In genomic region chr22:17120281-17120680, GRCh38 we compare ENCODE assay signal across 8 cellular contexts. TPM values are rescaled to one million over a fixed set of nuclear protein-coding genes. Genes with fewer than 3 reads are reported as not detected.
DNase-seq lines count a peak whose midpoint lies in the region; ATAC-seq and TF ChIP-seq lines count a peak whose summit lies in the region.

No MANE protein-coding gene starts in this region.

- H3K27ac ChIP-seq in SJSA1, result no peak overlapping the region

- peaks cover 27% of the 10 kb centered on the region for H3K27me3 Mint-ChIP-seq in activated naive CD8-positive, alpha-beta T cell treated with anti-CD3 and anti-CD28 coated beads, Interleukin-2, amount 50 U/mL, for 24 hours

- peak; percentile 74 for DNase-seq in GM10248 (ENCODE audit: extremely low spot score)
- no peak for DNase-seq in SJSA1 (ENCODE audit: low read depth in 1 of 2, low spot score in 2 of 2)
- DNase-seq in activated naive CD8-positive, alpha-beta T cell treated with anti-CD3 and anti-CD28 coated beads, Interleukin-2, amount 50 U/mL, for 24 hours, result peak; percentile 67
- DNase-seq in stimulated activated CD4-positive, alpha-beta T cell treated with anti-CD3 and anti-CD28 coated beads, Interleukin-1b, Interleukin-23, amount 100 ng/mL, for 24 hours (ENCODE audit: low read depth in 4 of 4, low spot score in 1 of 4), result peak in 3 of 4 experiments; percentile 20 to 41 (median 36)
- DNase-seq in SKM-1 (lab: John Stamatoyannopoulos, UW; ENCODE audit: unreplicated experiment), result no peak
- no peak for DNase-seq in COR-L47 (lab: John Stamatoyannopoulos, UW)

- CTCF ChIA-PET in GM10248 (lab: Yijun Ruan, JAX), result interaction anchor here (0.9 to 1.1 kb wide), 2 partner anchors 52 to 381 kb away, joined by 3 read pairs; no protein-coding TSS in a partner anchor

- H3K9me3 ChIP-seq in SJSA1 (replicated peaks) (0 out of 2 replicates have a peak, but pooled peaks cover 2% of the 10 kb centered on the region), iPS-15b (ENCODE audit: control insufficient read depth, insufficient read depth, low read length) (no peaks in the 10 kb centered on the region)

- no peak for TF ChIP-seq CTCF in GM10248 (IDR thresholded peaks at IDR 0.05; ENCODE audit: control extremely low read depth, extremely low read depth, low read depth, missing control alignments)

- no peak overlapping the region for H3K9ac ChIP-seq in iPS-15b (ENCODE audit: low read depth, low read length)

- peaks cover 41% of the 10 kb centered on the region for H3K27me3 ChIP-seq in SJSA1 (replicated peaks)
- peaks cover 9% of the 10 kb centered on the region for H3K27me3 ChIP-seq in iPS-15b (ENCODE audit: control insufficient read depth, insufficient read depth, low read length)

- H3K4me3 Mint-ChIP-seq in activated naive CD8-positive, alpha-beta T cell treated with anti-CD3 and anti-CD28 coated beads, Interleukin-2, amount 50 U/mL, for 24 hours, result no peak overlapping the region

- H3K9me3 Mint-ChIP-seq in activated naive CD8-positive, alpha-beta T cell treated with anti-CD3 and anti-CD28 coated beads, Interleukin-2, amount 50 U/mL, for 24 hours, result no peaks in the 10 kb centered on the region

- POLR2A ChIA-PET in GM10248 (lab: Yijun Ruan, JAX), result interaction anchor here (0.5 kb wide), 1 partner anchor 300 kb away, joined by 5 read pairs; no protein-coding TSS in a partner anchor

- 0 out of 2 replicates have a peak overlapping the region, but pooled peaks have one; percentile 35 for H3K4me3 ChIP-seq in SJSA1
- H3K4me3 ChIP-seq in iPS-15b (ENCODE audit: low read depth, low read length), result peak overlapping the region; percentile 31

- H3K36me3 ChIP-seq in SJSA1, result no peaks in the 10 kb centered on the region
- no peaks in the 10 kb centered on the region for H3K36me3 ChIP-seq in iPS-15b (ENCODE audit: control insufficient read depth, insufficient read depth, low read length)

- no peak overlapping the region for H3K27ac Mint-ChIP-seq in activated naive CD8-positive, alpha-beta T cell treated with anti-CD3 and anti-CD28 coated beads, Interleukin-2, amount 50 U/mL, for 24 hours

- peaks cover 15% of the 10 kb centered on the region for H3K4me1 ChIP-seq in SJSA1 (replicated peaks)
- peaks cover 13% of the 10 kb centered on the region for H3K4me1 ChIP-seq in iPS-15b (ENCODE audit: control insufficient read depth, insufficient read depth, low read length)

- ATAC-seq in activated naive CD8-positive, alpha-beta T cell treated with anti-CD3 and anti-CD28 coated beads, Interleukin-2, amount 50 U/mL, for 24 hours, result peak; percentile 42
- no peak for ATAC-seq in GM18873 (IDR thresholded peaks at IDR 0.05; ENCODE audit: low FRiP score, unreplicated experiment)

- H3K4me1 Mint-ChIP-seq in activated naive CD8-positive, alpha-beta T cell treated with anti-CD3 and anti-CD28 coated beads, Interleukin-2, amount 50 U/mL, for 24 hours, result peaks cover 40% of the 10 kb centered on the region

- no peaks in the 10 kb centered on the region for H3K36me3 Mint-ChIP-seq in activated naive CD8-positive, alpha-beta T cell treated with anti-CD3 and anti-CD28 coated beads, Interleukin-2, amount 50 U/mL, for 24 hours (ENCODE audit: low read depth)

RNA-seq across cellular contexts. Expression of gene TMEM121B, which starts 0.9 kb away (rescaled TPM):
- 0.03 and 0.05 TPM in 2 replicates for total RNA-seq in SJSA1 (2014; rRNA removed; shearing (Covaris generic))

RNA-seq across cellular contexts. Expression of gene IL17RA, which starts 35.5 kb away (rescaled TPM):
- 10.7 and 14.6 TPM in 2 replicates for total RNA-seq in SJSA1 (2014; rRNA removed; shearing (Covaris generic))

RNA-seq across cellular contexts. Expression of gene HDHD5, which starts 38.8 kb away (rescaled TPM):
- total RNA-seq in SJSA1 (2014; rRNA removed; shearing (Covaris generic)), result 31.1 and 40.6 TPM in 2 replicates

Comparison
In these comparisons a context has a peak if more than half of its experiments do, and no peak if none do; other contexts are left out.
1. DNase-seq: peak in GM10248 (single experiment), activated naive CD8-positive, alpha-beta T cell treated with anti-CD3 and anti-CD28 coated beads, Interleukin-2, amount 50 U/mL, for 24 hours (single experiment) and stimulated activated CD4-positive, alpha-beta T cell treated with anti-CD3 and anti-CD28 coated beads, Interleukin-1b, Interleukin-23, amount 100 ng/mL, for 24 hours (3 of 4); none in SJSA1 (0 of 2), SKM-1 (single experiment) and COR-L47 (single experiment).